In the genomic region with DNA sequence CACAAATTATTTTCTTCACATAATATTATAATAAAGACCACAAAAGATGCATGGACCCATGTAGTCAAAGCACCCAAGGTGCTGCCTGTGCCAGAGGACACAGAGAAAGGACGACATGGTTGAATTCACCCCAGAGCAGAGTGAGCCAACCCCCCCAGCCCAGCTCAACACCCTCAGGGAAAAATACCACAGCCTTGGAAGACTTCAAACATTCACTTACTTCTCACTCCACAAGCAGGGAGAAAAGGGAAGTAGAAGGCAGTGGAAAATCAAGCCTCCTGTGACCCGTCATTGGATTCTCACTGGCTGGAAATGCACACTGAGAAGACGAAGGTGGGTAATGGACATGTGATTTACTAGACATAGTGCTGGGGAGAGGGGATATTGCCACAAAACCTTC, we compare ENCODE assay signal across 23 cellular contexts.
"Had no signal": no experiment of that assay in that cellular context is flagged by ENCODE, and none has a peak within 500 bp of the region (broad histone marks: within the 10 kb centered on the region; RNA-seq: fewer than 3 reads in every experiment).

No MANE protein-coding gene starts in this region.

- H3K9me3 ChIP-seq: heart left ventricle, left lung, mucosa of descending colon, ovary, suprapubic skin, thoracic aorta, tibial artery, uterus had no signal

- H3K4me1 ChIP-seq: heart left ventricle, left lung, spleen, suprapubic skin, uterus had no signal

- H3K27ac ChIP-seq: heart left ventricle, left lung, ovary, skin epidermis, spleen, suprapubic skin, thoracic aorta, tibial artery, uterus had no signal

- H3K36me3 ChIP-seq: heart left ventricle, left lung, ovary, spleen, suprapubic skin, thoracic aorta, tibial artery, uterus had no signal

- H3K27me3 ChIP-seq: ovary, tibial artery, uterus had no signal

- H3K4me3 ChIP-seq: heart left ventricle, left lung, lung, mucosa of descending colon, ovary, skin epidermis, spleen, suprapubic skin, thoracic aorta, tibial artery, uterus had no signal

- ATAC-seq: heart left ventricle; left cardiac atrium; left lung; mucosa of descending colon; naive thymus-derived CD4-positive, alpha-beta T cell; natural killer cell treated with Interleukin-12 subunit alpha and Interleukin-12 subunit beta and Interleukin-15 and Interleukin-18, amount 100 ng/mL, for 72 hours; right cardiac atrium; sciatic nerve; stimulated activated effector memory CD8-positive, alpha-beta T cell treated with anti-CD3 and anti-CD28 coated beads, Interleukin-12 subunit alpha, Interleukin-12 subunit beta, amount 100 ng/mL, for 72 hours had no signal

- DNase-seq: heart left ventricle; hypothalamus; kidney glomerular epithelial cell; left cardiac atrium; left lung; midbrain; mucosa of descending colon; naive thymus-derived CD4-positive, alpha-beta T cell; ovary; retina; right cardiac atrium; spleen; stimulated activated CD4-positive, alpha-beta T cell treated with anti-CD3 and anti-CD28 coated beads, Interleukin-4, amount 100 ng/mL, for 24 hours; stimulated activated naive CD4-positive, alpha-beta T cell; tibial artery; uterus had no signal
